17 cellular contexts compared by ENCODE assay signal in the genomic region with DNA sequence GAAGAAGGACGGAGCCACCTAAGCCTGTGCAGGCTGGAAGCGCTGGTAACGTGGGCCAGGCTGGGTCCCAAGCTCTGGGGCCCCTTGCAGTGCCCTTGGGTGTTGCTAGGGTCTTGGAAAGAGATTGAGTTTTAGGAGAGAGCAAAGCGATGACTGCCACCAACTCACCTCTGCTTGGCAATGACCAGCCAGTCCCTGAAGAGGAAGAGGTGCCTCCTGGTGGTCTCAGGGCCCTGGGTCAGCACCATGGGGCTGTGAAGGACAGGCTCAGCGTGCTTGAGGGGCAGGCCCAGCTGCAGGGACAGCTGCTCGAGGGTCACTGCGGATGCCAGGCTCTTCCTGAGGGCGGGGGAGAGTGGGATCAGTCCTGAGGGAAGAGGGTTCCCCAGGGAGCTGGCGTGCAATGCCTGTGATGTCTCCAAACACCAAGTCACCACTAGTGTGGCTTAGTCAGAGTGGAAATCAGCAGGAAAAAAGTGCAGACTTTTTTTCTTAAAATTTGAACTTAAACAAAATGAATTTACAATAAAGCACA. TPM values are rescaled to one million over a fixed set of nuclear protein-coding genes. Genes with fewer than 3 reads are reported as not detected.
DNase-seq lines count a peak whose midpoint lies in the region; ATAC-seq and TF ChIP-seq lines count a peak whose summit lies in the region.
"Had no signal": no experiment of that assay in that cellular context is flagged by ENCODE, and none has a peak within 500 bp of the region (broad histone marks: within the 10 kb centered on the region; RNA-seq: fewer than 3 reads in every experiment).

No MANE protein-coding gene starts in this region.

- H3K27me3 Mint-ChIP-seq in activated CD8-positive, alpha-beta memory T cell treated with anti-CD3 and anti-CD28 coated beads, Interleukin-2, amount 10 ng/mL, durations not matched to agents 7 days and 5 days: no peaks in the 10 kb centered on the region
- no peaks in the 10 kb centered on the region for H3K27me3 Mint-ChIP-seq in activated T-helper 1 cell treated with anti-CD3 and anti-CD28 coated beads, Interleukin-12 subunit alpha, Interleukin-12 subunit beta, Interleukin-2, Interleukin-4 antibody, amounts not matched to agents 30 ng/mL and 10 ng/mL and 1 ng/mL, durations not matched to agents 14 hours and 24 hours and 36 hours (ENCODE audit: insufficient read depth)
- H3K27me3 Mint-ChIP-seq in nephron (ENCODE audit: low read depth) (peaks cover 3% of the 10 kb centered on the region), natural killer cell (ENCODE audit: low read depth in 2 of 2) (no peaks in the 10 kb centered on the region)
- H3K27me3 Mint-ChIP-seq: CD4-positive, alpha-beta memory T cell had no signal

- CTCF ChIA-PET in activated CD8-positive, alpha-beta memory T cell treated with anti-CD3 and anti-CD28 coated beads, Interleukin-2, amount 10 ng/mL, durations not matched to agents 7 days and 5 days (lab: Charles Lee): interaction anchor here (1.2 to 2.5 kb wide), 7 partner anchors 8 to 87 kb away, joined by 5 to 10 read pairs (median 7); no protein-coding TSS in a partner anchor

- H3K27ac Mint-ChIP-seq in activated CD8-positive, alpha-beta memory T cell treated with anti-CD3 and anti-CD28 coated beads, Interleukin-2, amount 10 ng/mL, durations not matched to agents 7 days and 5 days: no peak overlapping the region
- H3K27ac Mint-ChIP-seq in activated T-helper 1 cell treated with anti-CD3 and anti-CD28 coated beads, Interleukin-12 subunit alpha, Interleukin-12 subunit beta, Interleukin-2, Interleukin-4 antibody, amounts not matched to agents 30 ng/mL and 10 ng/mL and 1 ng/mL, durations not matched to agents 14 hours and 24 hours and 36 hours: peak overlapping the region; percentile 94
- peak overlapping the region in 2 of 3 experiments; percentile 51 to 62 for H3K27ac Mint-ChIP-seq in nephron
- H3K27ac Mint-ChIP-seq in natural killer cell: peak overlapping the region in 1 of 2 donors; percentile 24

- no peaks in the 10 kb centered on the region for H3K9me3 Mint-ChIP-seq in activated CD8-positive, alpha-beta memory T cell treated with anti-CD3 and anti-CD28 coated beads, Interleukin-2, amount 10 ng/mL, durations not matched to agents 7 days and 5 days (ENCODE audit: low read depth)
- no peaks in the 10 kb centered on the region for H3K9me3 Mint-ChIP-seq in activated T-helper 1 cell treated with anti-CD3 and anti-CD28 coated beads, Interleukin-12 subunit alpha, Interleukin-12 subunit beta, Interleukin-2, Interleukin-4 antibody, amounts not matched to agents 30 ng/mL and 10 ng/mL and 1 ng/mL, durations not matched to agents 14 hours and 24 hours and 36 hours
- H3K9me3 Mint-ChIP-seq in nephron (no peaks in the 10 kb centered on the region), natural killer cell (no peaks in the 10 kb centered on the region)
- H3K9me3 Mint-ChIP-seq: CD4-positive, alpha-beta memory T cell had no signal

- intact Hi-C loops in activated T-helper 1 cell treated with anti-CD3 and anti-CD28 coated beads, Interleukin-12 subunit alpha, Interleukin-12 subunit beta, Interleukin-2, Interleukin-4 antibody, amounts not matched to agents 30 ng/mL and 10 ng/mL and 1 ng/mL, durations not matched to agents 14 hours and 24 hours and 36 hours (cut with micrococcal nuclease): loop anchor here (2.0 kb wide), 1 partner anchor 447 kb away; no protein-coding TSS in a partner anchor
- intact Hi-C loops in natural killer cell (cut with micrococcal nuclease): no loop called here

- H3K4me3 Mint-ChIP-seq in activated CD8-positive, alpha-beta memory T cell treated with anti-CD3 and anti-CD28 coated beads, Interleukin-2, amount 10 ng/mL, durations not matched to agents 7 days and 5 days: no peak overlapping the region
- H3K4me3 Mint-ChIP-seq in activated T-helper 1 cell treated with anti-CD3 and anti-CD28 coated beads, Interleukin-12 subunit alpha, Interleukin-12 subunit beta, Interleukin-2, Interleukin-4 antibody, amounts not matched to agents 30 ng/mL and 10 ng/mL and 1 ng/mL, durations not matched to agents 14 hours and 24 hours and 36 hours: no peak overlapping the region
- peak overlapping the region in 1 of 3 experiments; percentile 32 for H3K4me3 Mint-ChIP-seq in nephron
- no peak overlapping the region for H3K4me3 Mint-ChIP-seq in natural killer cell

- peak; percentile 30 for DNase-seq in activated CD8-positive, alpha-beta memory T cell treated with anti-CD3 and anti-CD28 coated beads, Interleukin-2, amount 10 ng/mL, durations not matched to agents 7 days and 5 days
- no peak for DNase-seq in activated CD8-positive, alpha-beta memory T cell treated with anti-CD3 and anti-CD28 coated beads, Interleukin-2, amount 50 U/mL, for 4 hours
- peak; percentile 67 for DNase-seq in LHCN-M2 (ENCODE audit: low read depth)
- no peak for DNase-seq in activated T-helper 1 cell treated with anti-CD3 and anti-CD28 coated beads, Interleukin-12 subunit alpha, Interleukin-12 subunit beta, Interleukin-2, Interleukin-4 antibody, amounts not matched to agents 30 ng/mL and 10 ng/mL and 1 ng/mL, durations not matched to agents 14 hours and 24 hours and 36 hours (ENCODE audit: low spot score)
- DNase-seq in stimulated activated CD4-positive, alpha-beta T cell treated with anti-CD3 and anti-CD28 coated beads, Interleukin-4, amount 100 ng/mL, for 4 hours: no peak
- DNase-seq in natural killer cell: no peak
- DNase-seq: amygdala; CD4-positive, alpha-beta memory T cell; DMS53; foreskin fibroblast; NCI-H1694 treated with DMSO at 0.1 percent for 48 hours; NCI-H345; NK-92 treated with Interleukin-12 subunit alpha and Interleukin-12 subunit beta, amount 100 ng/mL, for 24 hours had no signal

- no peak for ATAC-seq in activated CD8-positive, alpha-beta memory T cell treated with anti-CD3 and anti-CD28 coated beads, Interleukin-2, amount 10 ng/mL, durations not matched to agents 7 days and 5 days
- no peak for ATAC-seq in GM18909 (IDR thresholded peaks at IDR 0.05; ENCODE audit: poor library complexity, unreplicated experiment)
- ATAC-seq in natural killer cell: no peak

- no peak for TF ChIP-seq CTCF in nephron (IDR thresholded peaks at IDR 0.05; ENCODE audit: unreplicated experiment in 3 of 3)
- TF ChIP-seq CTCF in natural killer cell (IDR thresholded peaks at IDR 0.05): no peak

- H3K4me1 Mint-ChIP-seq in activated CD8-positive, alpha-beta memory T cell treated with anti-CD3 and anti-CD28 coated beads, Interleukin-2, amount 10 ng/mL, durations not matched to agents 7 days and 5 days: peaks cover 52% of the 10 kb centered on the region
- peaks cover 74% of the 10 kb centered on the region for H3K4me1 Mint-ChIP-seq in activated T-helper 1 cell treated with anti-CD3 and anti-CD28 coated beads, Interleukin-12 subunit alpha, Interleukin-12 subunit beta, Interleukin-2, Interleukin-4 antibody, amounts not matched to agents 30 ng/mL and 10 ng/mL and 1 ng/mL, durations not matched to agents 14 hours and 24 hours and 36 hours (ENCODE audit: low read depth)
- H3K4me1 Mint-ChIP-seq in nephron (peaks cover 67% of the 10 kb centered on the region), natural killer cell (peaks cover 25 to 27% of the 10 kb centered on the region in 2 donors)

- H3K36me3 Mint-ChIP-seq in activated CD8-positive, alpha-beta memory T cell treated with anti-CD3 and anti-CD28 coated beads, Interleukin-2, amount 10 ng/mL, durations not matched to agents 7 days and 5 days: no peaks in the 10 kb centered on the region
- H3K36me3 Mint-ChIP-seq in activated T-helper 1 cell treated with anti-CD3 and anti-CD28 coated beads, Interleukin-12 subunit alpha, Interleukin-12 subunit beta, Interleukin-2, Interleukin-4 antibody, amounts not matched to agents 30 ng/mL and 10 ng/mL and 1 ng/mL, durations not matched to agents 14 hours and 24 hours and 36 hours (ENCODE audit: low read depth): no peaks in the 10 kb centered on the region
- H3K36me3 Mint-ChIP-seq in nephron (ENCODE audit: low read depth) (no peaks in the 10 kb centered on the region), natural killer cell (no peaks in the 10 kb centered on the region)
- H3K36me3 Mint-ChIP-seq: CD4-positive, alpha-beta memory T cell had no signal

RNA-seq across cellular contexts. Expression of a gene that starts 50.8 kb away (rescaled TPM):
- total RNA-seq in activated CD8-positive, alpha-beta memory T cell treated with anti-CD3 and anti-CD28 coated beads, Interleukin-2, amount 10 ng/mL, durations not matched to agents 7 days and 5 days: 10 to 100 TPM; 44.8 to 53.0 TPM
- not detected in 2 replicates for total RNA-seq in LHCN-M2 (2014; rRNA removed)
- not detected for polyA plus RNA-seq in LHCN-M2 (2012)
- total RNA-seq in activated T-helper 1 cell treated with anti-CD3 and anti-CD28 coated beads, Interleukin-12 subunit alpha, Interleukin-12 subunit beta, Interleukin-2, Interleukin-4 antibody, amounts not matched to agents 30 ng/mL and 10 ng/mL and 1 ng/mL, durations not matched to agents 14 hours and 24 hours and 36 hours: 245 and 250 TPM in 2 replicates
- total RNA-seq in natural killer cell: 100 to 1,000 TPM; 139 to 291 (median 178) TPM
- total RNA-seq: cardiac muscle cell, MCF 10A had no signal
- polyA plus RNA-seq: cardiac muscle cell had no signal

Comparison
In these comparisons a context has a peak if more than half of its experiments do, and no peak if none do; other contexts are left out.
1. DNase-seq: peak in activated CD8-positive, alpha-beta memory T cell treated with anti-CD3 and anti-CD28 coated beads, Interleukin-2, amount 10 ng/mL, durations not matched to agents 7 days and 5 days (single experiment) and LHCN-M2 (single experiment); none in activated CD8-positive, alpha-beta memory T cell treated with anti-CD3 and anti-CD28 coated beads, Interleukin-2, amount 50 U/mL, for 4 hours (single experiment), activated T-helper 1 cell treated with anti-CD3 and anti-CD28 coated beads, Interleukin-12 subunit alpha, Interleukin-12 subunit beta, Interleukin-2, Interleukin-4 antibody, amounts not matched to agents 30 ng/mL and 10 ng/mL and 1 ng/mL, durations not matched to agents 14 hours and 24 hours and 36 hours (single experiment), stimulated activated CD4-positive, alpha-beta T cell treated with anti-CD3 and anti-CD28 coated beads, Interleukin-4, amount 100 ng/mL, for 4 hours (0 of 2) and natural killer cell (single experiment).
2. RNA of a gene that starts 50.8 kb away (total RNA-seq): 245 to 250 TPM in activated T-helper 1 cell treated with anti-CD3 and anti-CD28 coated beads, Interleukin-12 subunit alpha, Interleukin-12 subunit beta, Interleukin-2, Interleukin-4 antibody, amounts not matched to agents 30 ng/mL and 10 ng/mL and 1 ng/mL, durations not matched to agents 14 hours and 24 hours and 36 hours, 139 to 291 TPM in natural killer cell and 44.8 to 53.0 TPM in activated CD8-positive, alpha-beta memory T cell treated with anti-CD3 and anti-CD28 coated beads, Interleukin-2, amount 10 ng/mL, durations not matched to agents 7 days and 5 days; not detected in LHCN-M2; every median in the first group is over 10 times any median in the second.